In the genomic region with DNA sequence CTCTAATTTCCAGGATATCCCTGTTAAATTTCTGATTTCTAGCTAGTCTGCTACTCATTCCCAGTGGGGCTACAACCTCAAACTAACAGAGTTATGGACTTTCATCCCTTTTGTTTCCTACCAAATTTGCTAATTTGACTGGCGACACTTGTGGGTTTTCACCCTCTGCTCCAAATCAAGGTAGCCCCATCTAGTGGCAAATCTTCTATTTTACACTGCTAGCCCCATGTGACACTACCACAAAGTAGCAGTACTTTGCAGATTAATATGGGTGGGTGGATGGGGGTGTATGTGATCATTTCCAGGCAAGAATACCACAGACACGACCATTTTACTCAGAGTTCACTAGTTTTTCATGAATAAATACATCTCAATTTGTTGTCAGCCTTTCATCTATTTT, we compare ENCODE assay signal across 8 cellular contexts.
DNase-seq lines count a peak whose midpoint lies in the region; ATAC-seq and TF ChIP-seq lines count a peak whose summit lies in the region.

No MANE protein-coding gene starts in this region.

- TF ChIP-seq CTCF in C4-2B (conservative IDR thresholded peaks at IDR 0.05) (peak; percentile 64), fibroblast of mammary gland (conservative IDR thresholded peaks at IDR 0.05; ENCODE audit: control insufficient read depth, insufficient read depth, low read depth, low read length) (peak; percentile 56), right atrium auricular region (IDR thresholded peaks at IDR 0.05) (peak in 1 of 2 donors; percentile 22)

- no peaks in the 10 kb centered on the region for H3K4me1 ChIP-seq in right atrium auricular region

- no peaks in the 10 kb centered on the region for H3K36me3 ChIP-seq in right atrium auricular region

- H3K27ac ChIP-seq in C4-2B = no peak overlapping the region
- H3K27ac ChIP-seq in right atrium auricular region = no peak overlapping the region

- H3K9me3 ChIP-seq in right atrium auricular region = peaks cover 0 to 17% of the 10 kb centered on the region in 2 donors

- ATAC-seq in GM18858 (IDR thresholded peaks at IDR 0.05; ENCODE audit: unreplicated experiment) = peak; percentile 85
- ATAC-seq in HG03108 (IDR thresholded peaks at IDR 0.05; ENCODE audit: unreplicated experiment) = peak; percentile 82

- H3K27me3 ChIP-seq in right atrium auricular region = no peaks in the 10 kb centered on the region

- DNase-seq in RKO (ENCODE audit: low spot score) = peak; percentile 24
- DNase-seq in fibroblast of mammary gland (ENCODE audit: low read depth) = peak; percentile 45
- no peak for DNase-seq in activated CD4-positive, CD25-positive, alpha-beta regulatory T cell treated with anti-CD3 and anti-CD28 coated beads, Interleukin-2, amount 50 U/mL, for 72 hours
- no peak for DNase-seq in mesenteric fat pad (ENCODE audit: low spot score)
- DNase-seq in right atrium auricular region (ENCODE audit: low spot score) = no peak

- H3K4me3 ChIP-seq in fibroblast of mammary gland (ENCODE audit: control insufficient read depth, low read depth, low read length) = no peak overlapping the region
- no peak overlapping the region for H3K4me3 ChIP-seq in right atrium auricular region

Comparison
In these comparisons a context has a peak if more than half of its experiments do, and no peak if none do; other contexts are left out.
1. DNase-seq: peak in RKO (single experiment) and fibroblast of mammary gland (single experiment); none in activated CD4-positive, CD25-positive, alpha-beta regulatory T cell treated with anti-CD3 and anti-CD28 coated beads, Interleukin-2, amount 50 U/mL, for 72 hours (single experiment), mesenteric fat pad (single experiment) and right atrium auricular region (single experiment).